8 cellular contexts compared by ENCODE assay signal in the genomic region with DNA sequence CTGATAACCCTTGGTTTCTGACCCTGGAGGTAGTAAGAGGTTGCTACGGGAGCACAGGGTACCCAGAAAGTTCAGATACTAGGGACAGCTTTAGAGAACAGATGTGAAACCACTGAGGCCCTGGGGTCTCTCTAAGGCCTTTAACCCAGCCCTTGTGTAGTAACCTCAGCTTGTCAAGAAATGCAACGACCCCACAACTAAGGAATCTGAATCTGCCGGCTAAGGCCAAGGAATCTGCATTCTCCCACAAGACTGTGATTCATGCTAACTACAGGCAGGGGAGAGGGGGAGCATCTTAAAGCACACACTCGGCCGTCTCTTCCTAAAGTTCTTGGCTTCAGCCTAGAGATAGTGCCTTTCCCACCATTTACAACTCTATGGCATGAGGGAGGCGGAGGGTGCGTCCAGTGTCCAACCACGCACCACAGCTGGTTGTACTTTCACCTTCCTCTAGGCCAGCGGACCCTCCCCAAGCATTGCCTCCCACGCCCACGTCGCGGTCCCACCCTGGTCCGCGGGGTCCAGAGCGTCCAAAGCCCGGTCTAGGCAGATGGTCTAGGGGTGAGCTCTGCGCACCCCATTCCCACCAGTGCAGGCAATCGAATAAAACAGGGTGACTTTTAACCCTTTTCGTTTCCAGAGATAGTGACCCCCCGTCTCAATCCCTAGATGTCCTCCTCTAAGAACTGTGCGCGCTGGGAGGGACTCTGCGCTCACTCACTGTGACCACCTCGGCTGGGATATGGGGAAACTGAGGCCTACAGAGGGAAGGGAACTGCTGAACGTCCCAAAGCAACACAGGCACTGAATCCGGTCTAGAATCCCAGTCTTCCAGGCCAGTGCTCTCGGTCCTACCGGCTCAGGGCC. TPM values are rescaled to one million over a fixed set of nuclear protein-coding genes. Genes with fewer than 3 reads are reported as not detected.
DNase-seq lines count a peak whose midpoint lies in the region; ATAC-seq, FAIRE-seq and TF ChIP-seq lines count a peak whose summit lies in the region.

No MANE protein-coding gene starts in this region.

- intact Hi-C loops in activated CD8-positive, alpha-beta T cell treated with anti-CD3 and anti-CD28 coated beads for 36 hours (cut with micrococcal nuclease) = no loop called here
- intact Hi-C loops in left ventricle myocardium superior (cut with micrococcal nuclease) = no loop called here

- no peak for ATAC-seq in activated CD8-positive, alpha-beta T cell treated with anti-CD3 and anti-CD28 coated beads for 36 hours
- ATAC-seq in left ventricle myocardium superior (no peak), HG02884 (IDR thresholded peaks at IDR 0.05; ENCODE audit: unreplicated experiment) (no peak), HG02981 (IDR thresholded peaks at IDR 0.05; ENCODE audit: unreplicated experiment) (no peak)

- FAIRE-seq in H54 (lab: Jason Lieb, UNC) (no peak), frontal cortex (lab: Jason Lieb, UNC) (no peak)

- no peaks in the 10 kb centered on the region for H3K27me3 ChIP-seq in GM06990 (replicated peaks; ENCODE audit: control insufficient read depth, insufficient read depth, low read length)

- no peaks in the 10 kb centered on the region for H3K9me3 Mint-ChIP-seq in activated CD8-positive, alpha-beta T cell treated with anti-CD3 and anti-CD28 coated beads for 36 hours

- H3K27me3 Mint-ChIP-seq in activated CD8-positive, alpha-beta T cell treated with anti-CD3 and anti-CD28 coated beads for 36 hours = peaks cover 43% of the 10 kb centered on the region

- POLR2A ChIA-PET in activated CD8-positive, alpha-beta T cell treated with anti-CD3 and anti-CD28 coated beads for 36 hours (lab: Charles Lee) = no interaction called here

- no peaks in the 10 kb centered on the region for H3K36me3 ChIP-seq in GM06990 (ENCODE audit: control insufficient read depth, insufficient read depth, low read length)

- no peaks in the 10 kb centered on the region for H3K36me3 Mint-ChIP-seq in activated CD8-positive, alpha-beta T cell treated with anti-CD3 and anti-CD28 coated beads for 36 hours (ENCODE audit: low read depth)

- peaks cover 2% of the 10 kb centered on the region for H3K4me1 Mint-ChIP-seq in activated CD8-positive, alpha-beta T cell treated with anti-CD3 and anti-CD28 coated beads for 36 hours (ENCODE audit: low read depth)

- TF ChIP-seq CTCF in GM06990 (IDR thresholded peaks at IDR 0.05; ENCODE audit: insufficient read depth, low read length, poor library complexity, severe bottlenecking) = no peak
- no peak for TF ChIP-seq CTCF in activated CD8-positive, alpha-beta T cell treated with anti-CD3 and anti-CD28 coated beads for 36 hours (IDR thresholded peaks at IDR 0.05)
- TF ChIP-seq CTCF in retinal pigment epithelial cell (conservative IDR thresholded peaks at IDR 0.05; ENCODE audit: low read depth, low read length) = no peak

- CTCF ChIA-PET in activated CD8-positive, alpha-beta T cell treated with anti-CD3 and anti-CD28 coated beads for 36 hours (lab: Charles Lee) = interaction anchor here (1.0 to 2.7 kb wide), 4 partner anchors 24 to 1194 kb away, joined by 4 to 8 read pairs (median 4); no protein-coding TSS in a partner anchor

- peak overlapping the region; percentile 61 for H3K4me3 Mint-ChIP-seq in activated CD8-positive, alpha-beta T cell treated with anti-CD3 and anti-CD28 coated beads for 36 hours

- TF ChIP-seq POLR2A in H54 (IDR thresholded peaks at IDR 0.05; ENCODE audit: low read depth, low read length) = no peak

- no peak for DNase-seq in GM06990 (ENCODE audit: extremely low read depth, insufficient read length)
- DNase-seq in activated CD8-positive, alpha-beta T cell treated with anti-CD3 and anti-CD28 coated beads for 36 hours = no peak
- peak; percentile 25 for DNase-seq in left ventricle myocardium superior
- no peak for DNase-seq in retinal pigment epithelial cell (ENCODE audit: low read depth)
- no peak for DNase-seq in H54 (ENCODE audit: insufficient read length, low spot score)
- DNase-seq in frontal cortex (ENCODE audit: low spot score in 2 of 2) = no peak

- no peak overlapping the region for H3K27ac Mint-ChIP-seq in activated CD8-positive, alpha-beta T cell treated with anti-CD3 and anti-CD28 coated beads for 36 hours

- H3K4me3 ChIP-seq in GM06990 (replicated peaks; ENCODE audit: low read depth, low read length) (peak overlapping the region; percentile 62), retinal pigment epithelial cell (ENCODE audit: low read length) (peak overlapping the region; percentile 67)

RNA-seq across cellular contexts. Expression of a gene that starts 0.7 kb away (rescaled TPM):
- total RNA-seq in activated CD8-positive, alpha-beta T cell treated with anti-CD3 and anti-CD28 coated beads for 36 hours = 1 to 10 TPM; 1.7 to 2.2 TPM
- total RNA-seq in left ventricle myocardium superior (14.0 TPM), frontal cortex (59.9 TPM)

RNA-seq across cellular contexts. Expression of a gene that starts 52.1 kb away (rescaled TPM):
- total RNA-seq in activated CD8-positive, alpha-beta T cell treated with anti-CD3 and anti-CD28 coated beads for 36 hours = 10 to 100 TPM; 16.5 to 21.5 TPM
- 11.2 TPM for total RNA-seq in left ventricle myocardium superior
- total RNA-seq in frontal cortex = 6.5 TPM
